ENCODE assay signal across 22 cellular contexts in genomic region chr15:70226337-70226980, GRCh38.
DNase-seq lines count a peak whose midpoint lies in the region; ATAC-seq and TF ChIP-seq lines count a peak whose summit lies in the region.
"Had no signal": no experiment of that assay in that cellular context is flagged by ENCODE, and none has a peak within 500 bp of the region (broad histone marks: within the 10 kb centered on the region; RNA-seq: fewer than 3 reads in every experiment).

No MANE protein-coding gene starts in this region.

- CTCF ChIA-PET in HEK293 (lab: Yijun Ruan, JAX) = interaction anchor here (0.8 kb wide), 1 partner anchor 15 kb away, joined by 3 read pairs; no protein-coding TSS in a partner anchor

- 90% methylated on average over 12 of the region's 12 CpGs for WGBS in hepatocyte (ENCODE audit: low lambda C conversion rate, missing lambda C conversion rate)
- 96 to 97% methylated on average over 12 of the region's 12 CpGs for WGBS in sigmoid colon, 2 donors

- ATAC-seq in HG02610 (IDR thresholded peaks at IDR 0.05; ENCODE audit: unreplicated experiment) = no peak
- ATAC-seq: HepG2, K562, SK-N-SH treated with all-trans-retinoic acid at 6 μM for 48 hours, T-cell had no signal

- intact Hi-C loops in sigmoid colon (cut with DNase I) = no loop called here

- no peak for TF ChIP-seq CTCF in HEK293 (tag by site-specific recombination; IDR thresholded peaks at IDR 0.05)
- no peak for TF ChIP-seq CTCF in hepatocyte (IDR thresholded peaks at IDR 0.05; ENCODE audit: poor library complexity)
- no peak for TF ChIP-seq CTCF in sigmoid colon (IDR thresholded peaks at IDR 0.05)

- H3K4me1 ChIP-seq in HEK293 (ENCODE audit: control insufficient read depth, insufficient read depth, low read length) = no peaks in the 10 kb centered on the region
- H3K4me1 ChIP-seq in hepatocyte (ENCODE audit: insufficient read depth) = no peaks in the 10 kb centered on the region
- H3K4me1 ChIP-seq in sigmoid colon = peaks cover 0 to 9% (median 4%) of the 10 kb centered on the region in 4 donors
- H3K4me1 ChIP-seq: Peyer's patch had no signal

- H3K9me3 ChIP-seq in HEK293 (ENCODE audit: control insufficient read depth, insufficient read depth, low read depth, low read length) = no peaks in the 10 kb centered on the region
- H3K9me3 ChIP-seq in hepatocyte (ENCODE audit: low read depth) = no peaks in the 10 kb centered on the region
- no peaks in the 10 kb centered on the region for H3K9me3 ChIP-seq in sigmoid colon

- H3K4me3 ChIP-seq in HEK293 (ENCODE audit: low read depth, low read length) (no peak overlapping the region), hepatocyte (no peak overlapping the region), sigmoid colon (no peak overlapping the region)
- H3K4me3 ChIP-seq: GM23248, K562, Peyer's patch had no signal

- H2AFZ ChIP-seq in hepatocyte = no peak overlapping the region
- H2AFZ ChIP-seq: GM23248 had no signal

- no peak overlapping the region for H3K4me2 ChIP-seq in hepatocyte

- H4K20me1 ChIP-seq in hepatocyte (ENCODE audit: insufficient read depth, poor library complexity, severe bottlenecking) = no peaks in the 10 kb centered on the region

- H3K36me3 ChIP-seq in HEK293 (ENCODE audit: control insufficient read depth in 2 of 2, insufficient read depth in 1 of 2, low read length in 2 of 2) = no peaks in the 10 kb centered on the region
- no peaks in the 10 kb centered on the region for H3K36me3 ChIP-seq in hepatocyte (replicated peaks; ENCODE audit: insufficient read depth, low read depth)
- no peaks in the 10 kb centered on the region for H3K36me3 ChIP-seq in sigmoid colon
- H3K36me3 ChIP-seq: Peyer's patch had no signal

- POLR2A ChIA-PET in HEK293 (lab: Yijun Ruan, JAX) = no interaction called here

- no peaks in the 10 kb centered on the region for H3K79me2 ChIP-seq in hepatocyte

- TF ChIP-seq EP300 in sigmoid colon (IDR thresholded peaks at IDR 0.05) = no peak

- no peaks in the 10 kb centered on the region for H3K9me2 ChIP-seq in hepatocyte (replicated peaks; ENCODE audit: insufficient read depth)

- H3K27me3 ChIP-seq in hepatocyte = no peaks in the 10 kb centered on the region
- H3K27me3 ChIP-seq in sigmoid colon = no peaks in the 10 kb centered on the region
- H3K27me3 ChIP-seq: Peyer's patch had no signal

- no peak overlapping the region for H3K27ac ChIP-seq in HEK293 (ENCODE audit: extremely low read depth, low read depth, low read length)
- no peak overlapping the region for H3K27ac ChIP-seq in hepatocyte
- H3K27ac ChIP-seq in sigmoid colon = no peak overlapping the region
- H3K27ac ChIP-seq: GM23248, HL-60, Peyer's patch had no signal

- peak; percentile 98 for DNase-seq in NCI-H1105 treated with DMSO at 0.1 percent for 48 hours (lab: John Stamatoyannopoulos, UW)
- peak; percentile 29 to 77 for DNase-seq in NCI-H2081 (lab: John Stamatoyannopoulos, UW)
- peak; percentile 70 for DNase-seq in NCI-H69 (lab: John Stamatoyannopoulos, UW)
- no peak for DNase-seq in hepatocyte (ENCODE audit: low spot score)
- no peak for DNase-seq in sigmoid colon
- DNase-seq in hypothalamus (lab: John Stamatoyannopoulos, UW) = no peak
- DNase-seq: CD4-positive, CD25-positive, alpha-beta regulatory T cell; DMS79; GM23248; H9; MM.1S; NCI-H1048; NCI-H2029 treated with DMSO at 0.1 percent for 48 hours; NCI-H774; Peyer's patch had no signal

- no peak for TF ChIP-seq POLR2A in sigmoid colon (IDR thresholded peaks at IDR 0.05)

TF ChIP-seq in HEK293, 187 proteins besides CTCF, POLR2A, EP300 and RAD21:
- TF ChIP-seq ZNF426 (tag by site-specific recombination; IDR thresholded peaks at IDR 0.05) = no peak
- peak; percentile 89 for TF ChIP-seq SP7 (tag by site-specific recombination; IDR thresholded peaks at IDR 0.05)
- TF ChIP-seq HOXC10 (CRISPR knock-in tag; IDR thresholded peaks at IDR 0.05) = no peak
- TF ChIP-seq ZNF548 (tag by site-specific recombination; IDR thresholded peaks at IDR 0.05) = no peak
- no peak for TF ChIP-seq ZNF239 (tag by site-specific recombination; IDR thresholded peaks at IDR 0.05)
- no peak for TF ChIP-seq YY2 (tag by site-specific recombination; IDR thresholded peaks at IDR 0.05)
- TF ChIP-seq ZNF510 (tag by site-specific recombination; IDR thresholded peaks at IDR 0.05; ENCODE audit: insufficient replicate concordance) = no peak
- TF ChIP-seq, protein P1, sequence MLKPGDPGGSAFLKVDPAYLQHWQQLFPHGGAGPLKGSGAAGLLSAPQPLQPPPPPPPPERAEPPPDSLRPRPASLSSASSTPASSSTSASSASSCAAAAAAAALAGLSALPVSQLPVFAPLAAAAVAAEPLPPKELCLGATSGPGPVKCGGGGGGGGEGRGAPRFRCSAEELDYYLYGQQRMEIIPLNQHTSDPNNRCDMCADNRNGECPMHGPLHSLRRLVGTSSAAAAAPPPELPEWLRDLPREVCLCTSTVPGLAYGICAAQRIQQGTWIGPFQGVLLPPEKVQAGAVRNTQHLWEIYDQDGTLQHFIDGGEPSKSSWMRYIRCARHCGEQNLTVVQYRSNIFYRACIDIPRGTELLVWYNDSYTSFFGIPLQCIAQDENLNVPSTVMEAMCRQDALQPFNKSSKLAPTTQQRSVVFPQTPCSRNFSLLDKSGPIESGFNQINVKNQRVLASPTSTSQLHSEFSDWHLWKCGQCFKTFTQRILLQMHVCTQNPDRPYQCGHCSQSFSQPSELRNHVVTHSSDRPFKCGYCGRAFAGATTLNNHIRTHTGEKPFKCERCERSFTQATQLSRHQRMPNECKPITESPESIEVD (tag by site-specific recombination; IDR thresholded peaks at IDR 0.05) = peak; percentile 63
- TF ChIP-seq WT1 (tag by site-specific recombination; IDR thresholded peaks at IDR 0.05) = no peak
- TF ChIP-seq FEZF1 (tag by site-specific recombination; IDR thresholded peaks at IDR 0.05) = peak; percentile 32; the same call in 1 of the 2 replicates
- no peak for TF ChIP-seq ZNF280D (tag by site-specific recombination; IDR thresholded peaks at IDR 0.05)
- TF ChIP-seq, protein P2, sequence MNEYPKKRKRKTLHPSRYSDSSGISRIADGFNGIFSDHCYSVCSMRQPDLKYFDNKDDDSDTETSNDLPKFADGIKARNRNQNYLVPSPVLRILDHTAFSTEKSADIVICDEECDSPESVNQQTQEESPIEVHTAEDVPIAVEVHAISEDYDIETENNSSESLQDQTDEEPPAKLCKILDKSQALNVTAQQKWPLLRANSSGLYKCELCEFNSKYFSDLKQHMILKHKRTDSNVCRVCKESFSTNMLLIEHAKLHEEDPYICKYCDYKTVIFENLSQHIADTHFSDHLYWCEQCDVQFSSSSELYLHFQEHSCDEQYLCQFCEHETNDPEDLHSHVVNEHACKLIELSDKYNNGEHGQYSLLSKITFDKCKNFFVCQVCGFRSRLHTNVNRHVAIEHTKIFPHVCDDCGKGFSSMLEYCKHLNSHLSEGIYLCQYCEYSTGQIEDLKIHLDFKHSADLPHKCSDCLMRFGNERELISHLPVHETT (tag by site-specific recombination; IDR thresholded peaks at IDR 0.05) = no peak
- no peak for TF ChIP-seq ZNF175 (tag by site-specific recombination; IDR thresholded peaks at IDR 0.05)
- no peak for TF ChIP-seq ZNF549 (tag by site-specific recombination; IDR thresholded peaks at IDR 0.05)
- TF ChIP-seq ZBTB8A (tag by site-specific recombination; IDR thresholded peaks at IDR 0.05) = peak; percentile 28; the same call in 1 of the 2 replicates

Comparison
In these comparisons a context has a peak if more than half of its experiments do, and no peak if none do; other contexts are left out.
1. DNase-seq: peak in NCI-H1105 treated with DMSO at 0.1 percent for 48 hours (single experiment), NCI-H2081 (2 of 2) and NCI-H69 (single experiment); none in hepatocyte (single experiment), sigmoid colon (single experiment) and hypothalamus (0 of 51).